1 cellular context compared by ENCODE assay signal in genomic region chr2:11722249-11723060, GRCh38.
TF ChIP-seq lines count a peak whose summit lies in the region.

No MANE protein-coding gene starts in this region.

TF ChIP-seq in HepG2, 621 proteins besides CTCF, POLR2A, EP300 and RAD21 (continued from another document and continues in another):
- TF ChIP-seq AFF4 (CRISPR knock-in tag; IDR thresholded peaks at IDR 0.05): no peak
- TF ChIP-seq GZF1 (CRISPR knock-in tag; IDR thresholded peaks at IDR 0.05): no peak
- TF ChIP-seq ZNF549 (CRISPR knock-in tag; IDR thresholded peaks at IDR 0.05): no peak
- 0 out of 2 replicates have a peak, but pooled peaks have one; percentile 15 for TF ChIP-seq PAXIP1 (CRISPR knock-in tag; conservative IDR thresholded peaks at IDR 0.05)
- TF ChIP-seq MEIS1 (CRISPR knock-in tag; IDR thresholded peaks at IDR 0.05; ENCODE audit: borderline replicate concordance): no peak
- TF ChIP-seq TSC22D2 (CRISPR knock-in tag; IDR thresholded peaks at IDR 0.05; ENCODE audit: borderline replicate concordance): no peak
- no peak for TF ChIP-seq PHF20 (CRISPR knock-in tag; IDR thresholded peaks at IDR 0.05)
- no peak for TF ChIP-seq SMC3 (IDR thresholded peaks at IDR 0.05; ENCODE audit: low read length)
- TF ChIP-seq TRIM22 (IDR thresholded peaks at IDR 0.05): no peak
- no peak for TF ChIP-seq ZFX (CRISPR knock-in tag; IDR thresholded peaks at IDR 0.05; ENCODE audit: low read depth)
- TF ChIP-seq ZNF639 (CRISPR knock-in tag; conservative IDR thresholded peaks at IDR 0.05): no peak
- no peak for TF ChIP-seq NR0B2 (CRISPR knock-in tag; IDR thresholded peaks at IDR 0.05)
- peak; percentile 80 for TF ChIP-seq CEBPG (CRISPR knock-in tag; IDR thresholded peaks at IDR 0.05)
- 0 out of 2 replicates have a peak, but pooled peaks have one; percentile 29 for TF ChIP-seq ARNTL (CRISPR knock-in tag; IDR thresholded peaks at IDR 0.05)
- TF ChIP-seq MIER2 (CRISPR knock-in tag; IDR thresholded peaks at IDR 0.05): no peak
- TF ChIP-seq GLMP (CRISPR knock-in tag; IDR thresholded peaks at IDR 0.05; ENCODE audit: borderline replicate concordance): no peak
- 0 out of 2 replicates have a peak, but pooled peaks have one; percentile 22 for TF ChIP-seq KLF6 (CRISPR knock-in tag; IDR thresholded peaks at IDR 0.05)
- TF ChIP-seq SP4 (CRISPR knock-in tag; IDR thresholded peaks at IDR 0.05): no peak
- no peak for TF ChIP-seq ZNF570 (CRISPR knock-in tag; IDR thresholded peaks at IDR 0.05; ENCODE audit: borderline replicate concordance)
- peak; percentile 88 for TF ChIP-seq TEF (CRISPR knock-in tag; IDR thresholded peaks at IDR 0.05)
- no peak for TF ChIP-seq SETDB1 (CRISPR knock-in tag; IDR thresholded peaks at IDR 0.05; ENCODE audit: borderline replicate concordance)
- TF ChIP-seq ZNF24 (IDR thresholded peaks at IDR 0.05): no peak
- no peak for TF ChIP-seq MYC (CRISPR knock-in tag; IDR thresholded peaks at IDR 0.05; ENCODE audit: borderline replicate concordance)
- TF ChIP-seq SATB2 (CRISPR knock-in tag; IDR thresholded peaks at IDR 0.05): no peak
- TF ChIP-seq ZNF160 (CRISPR knock-in tag; IDR thresholded peaks at IDR 0.05): no peak
- no peak for TF ChIP-seq NPAS2 (CRISPR knock-in tag; IDR thresholded peaks at IDR 0.05; ENCODE audit: borderline replicate concordance)
- no peak for TF ChIP-seq ZNF124 (CRISPR knock-in tag; IDR thresholded peaks at IDR 0.05)
- no peak for TF ChIP-seq U2AF1 (optimal IDR thresholded peaks at IDR 0.05; ENCODE audit: low read depth, low read length)
- TF ChIP-seq ZHX1 (CRISPR knock-in tag; IDR thresholded peaks at IDR 0.05; ENCODE audit: low read depth): no peak
- no peak for TF ChIP-seq ZNF503 (CRISPR knock-in tag; IDR thresholded peaks at IDR 0.05)
- TF ChIP-seq MAX (IDR thresholded peaks at IDR 0.05): peak; percentile 51
- TF ChIP-seq SOX6 (IDR thresholded peaks at IDR 0.05): no peak
- TF ChIP-seq SOX6 (CRISPR knock-in tag; IDR thresholded peaks at IDR 0.05): peak; percentile 51; the same call in 1 of the 2 replicates
- TF ChIP-seq CCDC6 (CRISPR knock-in tag; IDR thresholded peaks at IDR 0.05): no peak
- no peak for TF ChIP-seq YY1 (IDR thresholded peaks at IDR 0.05; ENCODE audit: insufficient read depth, insufficient replicate concordance, low read depth, low read length)
- no peak for TF ChIP-seq ZNF432 (CRISPR knock-in tag; IDR thresholded peaks at IDR 0.05; ENCODE audit: borderline replicate concordance)
- no peak for TF ChIP-seq HMGXB4 (CRISPR knock-in tag; IDR thresholded peaks at IDR 0.05; ENCODE audit: borderline replicate concordance in 1 of 2, low read depth in 1 of 2)
- TF ChIP-seq SRSF4 (IDR thresholded peaks at IDR 0.05; ENCODE audit: low read depth, low read length, poor library complexity, severe bottlenecking): no peak
- no peak for TF ChIP-seq ZBTB20 (CRISPR knock-in tag; IDR thresholded peaks at IDR 0.05; ENCODE audit: borderline replicate concordance, low read depth)
- TF ChIP-seq ZKSCAN1 (IDR thresholded peaks at IDR 0.05; ENCODE audit: low read length): no peak
- TF ChIP-seq ZEB1 (IDR thresholded peaks at IDR 0.05; ENCODE audit: insufficient replicate concordance, low read depth): no peak
- TF ChIP-seq CEBPB (IDR thresholded peaks at IDR 0.05; ENCODE audit: borderline replicate concordance, low read depth, low read length): peak; percentile 81; the same call in 1 of the 2 replicates
- no peak for TF ChIP-seq ATF7 (IDR thresholded peaks at IDR 0.05)
- no peak for TF ChIP-seq ATF7 (CRISPR knock-in tag; IDR thresholded peaks at IDR 0.05)
- 0 out of 2 replicates have a peak, but pooled peaks have one; percentile 58 for TF ChIP-seq BCL6 (CRISPR knock-in tag; IDR thresholded peaks at IDR 0.05)
